Comparison of ENCODE assay signal across 13 cellular contexts in the genomic region with DNA sequence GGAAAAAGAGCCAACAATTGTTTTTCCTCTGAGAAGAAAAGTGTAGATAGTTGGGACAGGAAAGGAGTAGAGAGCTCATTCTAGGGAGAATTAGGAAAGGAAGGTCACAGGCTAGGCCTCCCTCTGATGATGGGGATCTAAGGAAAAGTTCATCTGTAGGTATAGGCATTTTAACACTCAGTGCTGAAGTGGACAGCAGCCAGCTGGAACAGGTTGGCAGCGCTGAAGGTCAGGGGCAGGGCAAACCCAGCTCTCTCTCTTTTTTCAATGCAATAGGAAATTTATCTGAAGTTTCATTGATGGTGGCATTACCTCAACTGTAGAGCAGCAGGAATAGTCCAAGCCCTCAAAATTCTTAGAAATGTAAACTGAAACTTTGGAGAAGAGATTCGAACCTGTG.
DNase-seq lines count a peak whose midpoint lies in the region; TF ChIP-seq lines count a peak whose summit lies in the region.
"Had no signal": no experiment of that assay in that cellular context is flagged by ENCODE, and none has a peak within 500 bp of the region (broad histone marks: within the 10 kb centered on the region; RNA-seq: fewer than 3 reads in every experiment).

No MANE protein-coding gene starts in this region.

- no peak overlapping the region for H3K27ac ChIP-seq in liver (ENCODE audit: low read depth in 1 of 2, low read length in 2 of 2)

- no peak overlapping the region for H3K9ac ChIP-seq in liver (ENCODE audit: low read depth in 1 of 2, low read length in 2 of 2)

- H3K4me3 ChIP-seq in LNCaP clone FGC (ENCODE audit: low read depth, low read length), result no peak overlapping the region
- H3K4me3 ChIP-seq in cardiac fibroblast (replicated peaks in 1 of 2; ENCODE audit: low read depth in 2 of 2, low read length in 2 of 2), result no peak overlapping the region
- H3K4me3 ChIP-seq in liver (ENCODE audit: low read depth in 1 of 3, low read length in 3 of 3), result no peak overlapping the region

- WGBS in liver, result 63% methylated on average over 2 of the region's 2 CpGs

- no peaks in the 10 kb centered on the region for H3K36me3 ChIP-seq in liver (ENCODE audit: control insufficient read depth in 4 of 4, insufficient read depth in 3 of 4, low read depth in 1 of 4, low read length in 3 of 4)

- H3K27me3 ChIP-seq in liver (ENCODE audit: control insufficient read depth in 4 of 4, insufficient read depth in 4 of 4, low read length in 3 of 4), result no peaks in the 10 kb centered on the region

- DNase-seq in ELR (ENCODE audit: low read depth) (peak; percentile 15), LNCaP clone FGC (ENCODE audit: low read depth) (peak; percentile 3), cardiac fibroblast (ENCODE audit: low read depth in 2 of 2) (peak; percentile 8 to 20), GM19240 (ENCODE audit: insufficient read length, low spot score) (no peak), retina (no peak), NCI-H69 (lab: John Stamatoyannopoulos, UW) (no peak)
- DNase-seq in activated effector memory CD4-positive, alpha-beta T cell treated with Interleukin-2 at 50 U/mL for 16 hours, result no peak
- DNase-seq: activated T-cell treated with anti-CD3 and anti-CD28 coated beads for 4 hours; CD4-positive, alpha-beta memory T cell; MM.1S; NCI-H226; right cardiac atrium had no signal

- no peak for TF ChIP-seq CTCF in LNCaP clone FGC (IDR thresholded peaks at IDR 0.05; ENCODE audit: control insufficient read depth, extremely low read depth, insufficient read depth)
- no peak for TF ChIP-seq CTCF in cardiac fibroblast (IDR thresholded peaks at IDR 0.05; ENCODE audit: low read depth, low read length)
- no peak for TF ChIP-seq CTCF in liver (IDR thresholded peaks at IDR 0.05; ENCODE audit: low read depth, low read length, missing input control)

- no peaks in the 10 kb centered on the region for H3K4me1 ChIP-seq in liver (ENCODE audit: control insufficient read depth in 4 of 4, insufficient read depth in 4 of 4, low read length in 3 of 4)

- no peaks in the 10 kb centered on the region for H3K9me3 ChIP-seq in liver (ENCODE audit: control insufficient read depth in 4 of 4, low read length in 3 of 4)

- TF ChIP-seq RAD21 in liver (IDR thresholded peaks at IDR 0.05), result no peak

TF ChIP-seq in liver, 16 proteins besides CTCF, POLR2A, EP300 and RAD21:
- TF ChIP-seq HNF4G (IDR thresholded peaks at IDR 0.05), result no peak
- TF ChIP-seq GABPA (IDR thresholded peaks at IDR 0.05 in 1 of 2, conservative IDR thresholded peaks at IDR 0.05 in 1 of 2), result no peak
- no peak for TF ChIP-seq NR2F2 (IDR thresholded peaks at IDR 0.05)
- TF ChIP-seq, protein P1, sequence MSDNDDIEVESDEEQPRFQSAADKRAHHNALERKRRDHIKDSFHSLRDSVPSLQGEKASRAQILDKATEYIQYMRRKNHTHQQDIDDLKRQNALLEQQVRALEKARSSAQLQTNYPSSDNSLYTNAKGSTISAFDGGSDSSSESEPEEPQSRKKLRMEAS (IDR thresholded peaks at IDR 0.05), result no peak
- no peak for TF ChIP-seq JUND (IDR thresholded peaks at IDR 0.05)
- no peak for TF ChIP-seq HNF4A (conservative IDR thresholded peaks at IDR 0.05)
- TF ChIP-seq REST (IDR thresholded peaks at IDR 0.05), result peak; percentile 99
- TF ChIP-seq RXRA (IDR thresholded peaks at IDR 0.05), result peak; percentile 21 to 38
- TF ChIP-seq, protein P2, sequence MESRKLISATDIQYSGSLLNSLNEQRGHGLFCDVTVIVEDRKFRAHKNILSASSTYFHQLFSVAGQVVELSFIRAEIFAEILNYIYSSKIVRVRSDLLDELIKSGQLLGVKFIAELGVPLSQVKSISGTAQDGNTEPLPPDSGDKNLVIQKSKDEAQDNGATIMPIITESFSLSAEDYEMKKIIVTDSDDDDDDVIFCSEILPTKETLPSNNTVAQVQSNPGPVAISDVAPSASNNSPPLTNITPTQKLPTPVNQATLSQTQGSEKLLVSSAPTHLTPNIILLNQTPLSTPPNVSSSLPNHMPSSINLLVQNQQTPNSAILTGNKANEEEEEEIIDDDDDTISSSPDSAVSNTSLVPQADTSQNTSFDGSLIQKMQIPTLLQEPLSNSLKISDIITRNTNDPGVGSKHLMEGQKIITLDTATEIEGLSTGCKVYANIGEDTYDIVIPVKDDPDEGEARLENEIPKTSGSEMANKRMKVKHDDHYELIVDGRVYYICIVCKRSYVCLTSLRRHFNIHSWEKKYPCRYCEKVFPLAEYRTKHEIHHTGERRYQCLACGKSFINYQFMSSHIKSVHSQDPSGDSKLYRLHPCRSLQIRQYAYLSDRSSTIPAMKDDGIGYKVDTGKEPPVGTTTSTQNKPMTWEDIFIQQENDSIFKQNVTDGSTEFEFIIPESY (IDR thresholded peaks at IDR 0.05), result no peak

Comparison
In these comparisons a context has a peak if more than half of its experiments do, and no peak if none do; other contexts are left out.
1. DNase-seq: peak in ELR (single experiment), LNCaP clone FGC (single experiment) and cardiac fibroblast (2 of 2); none in activated effector memory CD4-positive, alpha-beta T cell treated with Interleukin-2 at 50 U/mL for 16 hours (single experiment), GM19240 (single experiment), retina (single experiment) and NCI-H69 (single experiment).